8 cellular contexts compared by ENCODE assay signal in the genomic region with DNA sequence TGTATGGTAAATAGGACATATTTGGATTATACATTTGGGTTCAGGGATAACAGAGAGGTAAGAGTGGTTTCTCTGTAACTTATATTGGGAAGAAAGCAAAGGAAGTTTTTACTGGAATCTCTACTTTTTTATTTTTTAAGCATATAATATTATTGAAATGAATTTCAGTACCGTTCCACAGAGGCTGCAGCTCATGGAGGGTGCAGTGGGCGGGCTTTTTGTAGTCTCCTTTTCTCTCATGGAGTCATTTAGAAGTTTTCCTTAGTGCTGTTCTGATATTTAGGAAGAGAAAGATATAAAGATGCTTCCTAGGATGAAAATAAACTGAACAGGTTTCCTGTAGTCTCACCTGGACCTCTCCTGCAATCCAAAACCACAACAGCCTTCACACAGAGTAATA.
DNase-seq lines count a peak whose midpoint lies in the region; ATAC-seq and TF ChIP-seq lines count a peak whose summit lies in the region.
"Had no signal": no experiment of that assay in that cellular context is flagged by ENCODE, and none has a peak within 500 bp of the region (broad histone marks: within the 10 kb centered on the region; RNA-seq: fewer than 3 reads in every experiment).

No MANE protein-coding gene starts in this region.

- no peak overlapping the region for H3K56ac ChIP-seq in mesendoderm (ENCODE audit: low read length)

- H2BK5ac ChIP-seq in mesendoderm (ENCODE audit: low read length): no peak overlapping the region

- H3K27ac ChIP-seq in DND-41 (ENCODE audit: low read length) (peak overlapping the region; percentile 90), duodenal mucosa (ENCODE audit: low read depth, low read length) (no peak overlapping the region), ovary (no peak overlapping the region), mesendoderm (ENCODE audit: low read depth, low read length) (no peak overlapping the region)

- H3K36me3 ChIP-seq in DND-41 (ENCODE audit: insufficient read depth, low read length) (no peaks in the 10 kb centered on the region), duodenal mucosa (ENCODE audit: control insufficient read depth in 1 of 2, insufficient read depth in 2 of 2, low read length in 2 of 2) (no peaks in the 10 kb centered on the region), ovary (no peaks in the 10 kb centered on the region), mesendoderm (ENCODE audit: control insufficient read depth, insufficient read depth, low read length) (no peaks in the 10 kb centered on the region)

- no peak overlapping the region for H2BK15ac ChIP-seq in mesendoderm (replicated peaks; ENCODE audit: low read depth)

- ATAC-seq in DND-41 (ENCODE audit: insufficient read depth, low read depth): peak; percentile 57

- no peak overlapping the region for H3K23ac ChIP-seq in mesendoderm (ENCODE audit: low read length)

- no peak overlapping the region for H3K18ac ChIP-seq in mesendoderm (ENCODE audit: low read length)

- TF ChIP-seq CTCF in DND-41 (IDR thresholded peaks at IDR 0.05; ENCODE audit: borderline replicate concordance, extremely low read depth, low read length, poor library complexity, severe bottlenecking) (no peak), ovary (IDR thresholded peaks at IDR 0.05) (no peak)

- peak overlapping the region; percentile 40 to 55 for H3K4me3 ChIP-seq in DND-41 (ENCODE audit: low read depth in 1 of 2, low read length in 2 of 2)
- peak overlapping the region; percentile 66 to 81 for H3K4me3 ChIP-seq in duodenal mucosa (ENCODE audit: low read depth in 1 of 2, low read length in 2 of 2)
- peak overlapping the region; percentile 27 for H3K4me3 ChIP-seq in ovary
- no peak overlapping the region for H3K4me3 ChIP-seq in mesendoderm (ENCODE audit: low read length)

- no peak overlapping the region for H4K8ac ChIP-seq in mesendoderm (ENCODE audit: low read depth, low read length)

- H3K27me3 ChIP-seq in DND-41 (ENCODE audit: insufficient read depth, low read length, poor library complexity): no peaks in the 10 kb centered on the region
- no peaks in the 10 kb centered on the region for H3K27me3 ChIP-seq in duodenal mucosa (ENCODE audit: control insufficient read depth in 1 of 2, insufficient read depth in 2 of 2, low read length in 2 of 2)
- no peaks in the 10 kb centered on the region for H3K27me3 ChIP-seq in ovary
- H3K27me3 ChIP-seq in mesendoderm (ENCODE audit: insufficient read depth, low read length, poor library complexity): no peaks in the 10 kb centered on the region

- H4K20me1 ChIP-seq in DND-41 (ENCODE audit: insufficient read depth, low read length): no peaks in the 10 kb centered on the region

- peaks cover 17% of the 10 kb centered on the region for H3K4me1 ChIP-seq in DND-41 (ENCODE audit: insufficient read depth, low read length)
- H3K4me1 ChIP-seq in duodenal mucosa (ENCODE audit: control insufficient read depth in 1 of 2, insufficient read depth in 2 of 2, low read length in 2 of 2): no peaks in the 10 kb centered on the region
- no peaks in the 10 kb centered on the region for H3K4me1 ChIP-seq in ovary (ENCODE audit: insufficient read depth)
- no peaks in the 10 kb centered on the region for H3K4me1 ChIP-seq in mesendoderm (ENCODE audit: control insufficient read depth, low read depth, low read length)

- TF ChIP-seq POLR2A in ovary (IDR thresholded peaks at IDR 0.05): no peak

- no peak overlapping the region for H3K4ac ChIP-seq in mesendoderm (ENCODE audit: low read depth, low read length)

- H2BK120ac ChIP-seq in mesendoderm (ENCODE audit: low read depth, low read length): no peak overlapping the region

- intact Hi-C loops in ovary (cut with DNase I): no loop called here

- H4K5ac ChIP-seq in mesendoderm (ENCODE audit: low read length): no peak overlapping the region

- peak overlapping the region; percentile 63 for H3K9ac ChIP-seq in DND-41 (ENCODE audit: low read depth, low read length)
- H3K9ac ChIP-seq in duodenal mucosa (ENCODE audit: low read depth in 1 of 2, low read length in 2 of 2): peak overlapping the region; percentile 10 to 47
- H3K9ac ChIP-seq in mesendoderm (ENCODE audit: low read length): no peak overlapping the region

- 78 to 84% (median 78%) methylated on average over 2 of the region's 2 CpGs for WGBS in ovary, 3 donors
- WGBS in mesendoderm (ENCODE audit: extremely low coverage, insufficient coverage, low lambda C conversion rate): no CpG with 5 or more reads among the region's 2 CpGs

- no peak for TF ChIP-seq EP300 in ovary (IDR thresholded peaks at IDR 0.05)

- no peaks in the 10 kb centered on the region for H3K79me2 ChIP-seq in DND-41 (ENCODE audit: insufficient read depth, low read length)
- no peaks in the 10 kb centered on the region for H3K79me2 ChIP-seq in mesendoderm (ENCODE audit: control insufficient read depth, insufficient read depth, low read length)

- H2AFZ ChIP-seq in DND-41 (ENCODE audit: low read depth, low read length): peak overlapping the region; percentile 82

- no peak overlapping the region for H2AK5ac ChIP-seq in mesendoderm (ENCODE audit: low read length)

- H3K9me3 ChIP-seq in DND-41 (ENCODE audit: insufficient read depth, low read length, severe bottlenecking) (no peaks in the 10 kb centered on the region), duodenal mucosa (ENCODE audit: control insufficient read depth in 1 of 2, low read length in 2 of 2) (no peaks in the 10 kb centered on the region), ovary (no peaks in the 10 kb centered on the region)

- DNase-seq in DND-41: no peak
- peak; percentile 10 to 28 for DNase-seq in NCI-H526 (lab: John Stamatoyannopoulos, UW)
- no peak for DNase-seq in ovary
- no peak for DNase-seq in NCI-H524 treated with DMSO at 0.1 percent for 48 hours (lab: John Stamatoyannopoulos, UW)
- DNase-seq in NCI-H2029 treated with DMSO at 0.1 percent for 48 hours (lab: John Stamatoyannopoulos, UW): no peak
- DNase-seq in mesendoderm: no peak
- DNase-seq: glutamatergic neuron had no signal

- H3K4me2 ChIP-seq in DND-41 (ENCODE audit: insufficient read depth, low read length) (peak overlapping the region; percentile 68), mesendoderm (ENCODE audit: low read length) (no peak overlapping the region)

- H3K79me1 ChIP-seq in mesendoderm (ENCODE audit: low read length): no peaks in the 10 kb centered on the region

Comparison
In these comparisons a context has a peak if more than half of its experiments do, and no peak if none do; other contexts are left out.
1. DNase-seq: peak in NCI-H526 (2 of 2); none in DND-41 (single experiment), ovary (0 of 5), NCI-H524 treated with DMSO at 0.1 percent for 48 hours (single experiment), NCI-H2029 treated with DMSO at 0.1 percent for 48 hours (single experiment) and mesendoderm (single experiment).